Comparison of ENCODE assay signal across 10 cellular contexts in genomic region chr9:121331992-121332685, GRCh38. TPM values are rescaled to one million over a fixed set of nuclear protein-coding genes. Genes with fewer than 3 reads are reported as not detected.
DNase-seq lines count a peak whose midpoint lies in the region; ATAC-seq and TF ChIP-seq lines count a peak whose summit lies in the region.
"Had no signal": no experiment of that assay in that cellular context is flagged by ENCODE, and none has a peak within 500 bp of the region (broad histone marks: within the 10 kb centered on the region; RNA-seq: fewer than 3 reads in every experiment).

No MANE protein-coding gene starts in this region.

- no peaks in the 10 kb centered on the region for H3F3A ChIP-seq in PC-3 (ENCODE audit: low read length, unreplicated experiment)

- H3K4me2 ChIP-seq in PC-3 (ENCODE audit: low read length) = no peak overlapping the region

- no peak overlapping the region for H3K9ac ChIP-seq in PC-3 (ENCODE audit: low read length)

- no peaks in the 10 kb centered on the region for H3K27me3 ChIP-seq in PC-3 (ENCODE audit: low read length)
- no peaks in the 10 kb centered on the region for H3K27me3 ChIP-seq in lung (ENCODE audit: control insufficient read depth, insufficient read depth)

- H3K36me3 ChIP-seq in PC-3 (ENCODE audit: low read depth, low read length) (no peaks in the 10 kb centered on the region), lung (ENCODE audit: control insufficient read depth in 2 of 2, insufficient read depth in 2 of 2, low read length in 2 of 2) (peaks cover 30 to 53% of the 10 kb centered on the region in 2 donors)

- intact Hi-C loops in PC-3 (cut with micrococcal nuclease) = no loop called here

- H3K27ac ChIP-seq in PC-3 (ENCODE audit: low read length) (no peak overlapping the region), lung (ENCODE audit: low read depth in 1 of 2, low read length in 1 of 2) (peak overlapping the region; percentile 60)
- H3K27ac ChIP-seq: epithelial cell of prostate had no signal

- POLR2A ChIA-PET in PC-3 (lab: Charles Lee; ENCODE audit: unreplicated experiment) = no interaction called here

- 71 to 80% methylated on average over 14 of the region's 14 CpGs for WGBS in lung, 2 donors

- H3K79me2 ChIP-seq in PC-3 (ENCODE audit: low read length) = no peaks in the 10 kb centered on the region

- no peak overlapping the region for H3K4me3 Mint-ChIP-seq in effector memory CD8-positive, alpha-beta T cell
- H3K4me3 Mint-ChIP-seq in type B pancreatic cell = no peak overlapping the region

- H3K36me3 Mint-ChIP-seq in effector memory CD8-positive, alpha-beta T cell (ENCODE audit: insufficient read depth) = peaks cover 19% of the 10 kb centered on the region
- peaks cover 19% of the 10 kb centered on the region for H3K36me3 Mint-ChIP-seq in type B pancreatic cell

- H3K4me1 ChIP-seq in PC-3 (ENCODE audit: insufficient read depth, low read length) = no peaks in the 10 kb centered on the region
- peaks cover 0 to 7% of the 10 kb centered on the region in 2 donors for H3K4me1 ChIP-seq in lung (ENCODE audit: control insufficient read depth in 2 of 2, insufficient read depth in 2 of 2, low read length in 2 of 2)

- H3K9me3 Mint-ChIP-seq in effector memory CD8-positive, alpha-beta T cell = no peaks in the 10 kb centered on the region
- H3K9me3 Mint-ChIP-seq in type B pancreatic cell = peaks cover 4% of the 10 kb centered on the region

- H3K4me1 Mint-ChIP-seq in effector memory CD8-positive, alpha-beta T cell (ENCODE audit: low read depth in 2 of 2) = peaks cover 12 to 13% of the 10 kb centered on the region in 2 donors
- peaks cover 7% of the 10 kb centered on the region for H3K4me1 Mint-ChIP-seq in type B pancreatic cell (ENCODE audit: unreplicated experiment)

- H3K4me3 ChIP-seq in PC-3 (ENCODE audit: low read length) = no peak overlapping the region
- no peak overlapping the region for H3K4me3 ChIP-seq in lung
- H3K4me3 ChIP-seq: GM12878 had no signal

- H3K9me3 ChIP-seq in PC-3 (ENCODE audit: low read length) (no peaks in the 10 kb centered on the region), lung (ENCODE audit: control insufficient read depth in 2 of 2, insufficient read depth in 1 of 2, low read length in 1 of 2) (no peaks in the 10 kb centered on the region)

- H4K20me1 ChIP-seq in PC-3 (ENCODE audit: low read length) = no peaks in the 10 kb centered on the region

- H3K27me3 Mint-ChIP-seq in effector memory CD8-positive, alpha-beta T cell = no peaks in the 10 kb centered on the region
- no peaks in the 10 kb centered on the region for H3K27me3 Mint-ChIP-seq in type B pancreatic cell

- TF ChIP-seq CTCF in PC-3 (conservative IDR thresholded peaks at IDR 0.05; ENCODE audit: low read depth, low read length) (0 out of 2 replicates have a peak, but pooled peaks have one; percentile 20), lung (IDR thresholded peaks at IDR 0.05; ENCODE audit: control extremely low read depth, extremely low read depth) (no peak), type B pancreatic cell (conservative IDR thresholded peaks at IDR 0.05) (peak; percentile 32)

- DNase-seq in PC-3 (peak; percentile 16), lung (ENCODE audit: low spot score) (no peak), type B pancreatic cell (ENCODE audit: extremely low spot score, unreplicated experiment) (no peak), HuH-7.5 (ENCODE audit: low spot score) (no peak)
- DNase-seq in effector memory CD8-positive, alpha-beta T cell = no peak
- DNase-seq: stimulated activated naive CD8-positive, alpha-beta T cell treated with anti-CD3 and anti-CD28 coated beads, Interleukin-15, Interleukin-2, amounts not matched to agents 100 U/mL and 50 U/mL, for 24 hours had no signal

- no peak overlapping the region for H2AFZ ChIP-seq in PC-3 (ENCODE audit: low read length)

- ATAC-seq in PC-3 (no peak), lung (ENCODE audit: insufficient read depth, low FRiP score) (peak; percentile 15), GM21390 (IDR thresholded peaks at IDR 0.05; ENCODE audit: unreplicated experiment) (no peak), GM18502 (IDR thresholded peaks at IDR 0.05; ENCODE audit: poor library complexity, unreplicated experiment) (no peak)
- ATAC-seq in effector memory CD8-positive, alpha-beta T cell (replicated peaks) = no peak
- ATAC-seq: GM12878; stimulated activated naive CD8-positive, alpha-beta T cell treated with anti-CD3 and anti-CD28 coated beads, Interleukin-15, Interleukin-2, amounts not matched to agents 100 U/mL and 50 U/mL, for 24 hours had no signal

- H3K27ac Mint-ChIP-seq in effector memory CD8-positive, alpha-beta T cell = peak overlapping the region; percentile 30 to 84
- peak overlapping the region; percentile 64 for H3K27ac Mint-ChIP-seq in type B pancreatic cell

- BruUV-seq in PC-3 (replicated peaks; lab: Mats Ljungman, UMichigan) = no TSS peak

- no peaks in the 10 kb centered on the region for H3K9me2 ChIP-seq in PC-3 (replicated peaks; ENCODE audit: low read length)

- CTCF ChIA-PET in PC-3 (lab: Charles Lee) = interaction anchor here (0.7 kb wide), 1 partner anchor 25 kb away, joined by 4 read pairs; no protein-coding TSS in a partner anchor

RNA-seq across cellular contexts. Expression of gene STOM, which starts 37.9 kb away (rescaled TPM):
- total RNA-seq in PC-3 (2014; rRNA removed) (3.1 and 5.5 TPM in 2 replicates), lung (100 to 1,000 TPM; 405 to 470 TPM), type B pancreatic cell (ENCODE audit: low replicate concordance) (30.7 and 35.3 TPM in 2 replicates)
- polyA plus RNA-seq in lung = 100 to 1,000 TPM; 311 to 413 TPM

Comparison
In these comparisons a context has a peak if more than half of its experiments do, and no peak if none do; other contexts are left out.
1. RNA of gene STOM, which starts 37.9 kb away (total RNA-seq): 405 to 470 TPM in lung; 30.7 to 35.3 TPM in type B pancreatic cell and 3.1 to 5.5 TPM in PC-3; every median in the first group is over 10 times any median in the second.